Comparison of ENCODE assay signal across 8 cellular contexts in the genomic region with DNA sequence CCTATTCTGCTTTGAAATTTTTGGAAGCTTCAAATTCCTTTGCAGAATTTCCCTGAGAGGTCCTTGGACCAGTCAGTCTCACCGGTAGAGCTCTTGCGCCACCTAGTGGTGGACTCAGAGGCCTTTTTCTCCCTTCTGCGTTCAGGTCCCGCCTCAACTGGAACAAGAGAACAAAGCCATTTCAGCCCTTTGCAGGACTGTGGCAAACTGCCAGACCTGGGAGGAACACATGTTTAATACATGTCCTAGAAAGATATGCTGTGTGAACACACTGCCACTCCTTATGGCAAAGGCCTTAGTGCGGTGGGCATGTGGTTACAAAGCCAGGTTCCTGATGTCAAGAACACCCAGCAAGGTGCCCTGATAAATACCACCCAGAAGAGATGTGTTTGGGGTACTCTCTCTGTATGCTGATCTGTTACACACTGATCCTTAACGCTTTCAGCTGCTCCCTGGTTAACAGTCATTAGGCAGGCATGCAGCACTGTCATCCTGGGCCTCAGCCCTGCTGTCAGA.
DNase-seq lines count a peak whose midpoint lies in the region; ATAC-seq, FAIRE-seq and TF ChIP-seq lines count a peak whose summit lies in the region.

No MANE protein-coding gene starts in this region.

- intact Hi-C loops in Calu3 (cut with micrococcal nuclease; ENCODE audit: unreplicated experiment) (loop anchor here (5.0 kb wide), 2 partner anchors 330 to 630 kb away; a partner anchor contains a TSS), thyroid gland (cut with DNase I) (loop anchor here (10.0 kb wide), 1 partner anchor 648 kb away; no protein-coding TSS in a partner anchor)

- no peaks in the 10 kb centered on the region for H3K36me3 ChIP-seq in thyroid gland

- TF ChIP-seq POLR2A in thyroid gland (IDR thresholded peaks at IDR 0.05), result no peak

- no peaks in the 10 kb centered on the region for H3K36me3 Mint-ChIP-seq in Calu3 (ENCODE audit: insufficient read depth, unreplicated experiment)

- H3K9me3 Mint-ChIP-seq in Calu3 (ENCODE audit: low read depth, unreplicated experiment), result no peaks in the 10 kb centered on the region

- H3K4me3 Mint-ChIP-seq in Calu3 (ENCODE audit: low read depth, unreplicated experiment), result no peak overlapping the region

- DNase-seq in Calu3, result peak; percentile 89
- DNase-seq in Jurkat, Clone E6-1 (ENCODE audit: low read depth, low spot score), result peak; percentile 59
- peak; percentile 42 for DNase-seq in RCC 7860 (ENCODE audit: low spot score)
- peak; percentile 62 for DNase-seq in activated T-helper 1 cell treated with Interleukin-2 at 50 U/mL for 16 hours (ENCODE audit: low read depth)
- peak; percentile 91 for DNase-seq in fibroblast of pulmonary artery (ENCODE audit: low read depth)
- DNase-seq in occipital lobe (lab: John Stamatoyannopoulos, UW), result peak; percentile 74
- peak; percentile 76 to 85 for DNase-seq in thyroid gland

- peaks cover 8% of the 10 kb centered on the region for H3K4me1 Mint-ChIP-seq in Calu3 (ENCODE audit: low read depth, unreplicated experiment)

- peaks cover 30% of the 10 kb centered on the region for H3K27me3 Mint-ChIP-seq in Calu3 (ENCODE audit: unreplicated experiment)

- H3K4me1 ChIP-seq in thyroid gland, result no peaks in the 10 kb centered on the region

- no peaks in the 10 kb centered on the region for H3K9me3 ChIP-seq in thyroid gland

- peak; percentile 5 for FAIRE-seq in RCC 7860 (lab: Jason Lieb, UNC)

- no peak overlapping the region for H3K27ac ChIP-seq in thyroid gland

- BruUV-seq in Calu3 (replicated peaks; lab: Mats Ljungman, UMichigan), result no TSS peak

- peak; percentile 77 for ATAC-seq in GM21367 (IDR thresholded peaks at IDR 0.05; ENCODE audit: unreplicated experiment)

- H3K27ac Mint-ChIP-seq in Calu3 (ENCODE audit: unreplicated experiment), result no peak overlapping the region

- TF ChIP-seq CTCF in Calu3 (IDR thresholded peaks at IDR 0.05; ENCODE audit: unreplicated experiment) (peak; percentile 86), fibroblast of pulmonary artery (IDR thresholded peaks at IDR 0.05; ENCODE audit: low read length, missing control alignments) (peak; percentile 96), thyroid gland (IDR thresholded peaks at IDR 0.05) (peak; percentile 69 to 93 (median 82))

- CTCF ChIA-PET in Calu3 (lab: Charles Lee), result interaction anchor here (0.8 to 1.6 kb wide), 10 partner anchors 10 to 345 kb away, joined by 3 to 6 read pairs (median 4); no protein-coding TSS in a partner anchor

- 19 to 22% methylated on average over 6 of the region's 6 CpGs for WGBS in thyroid gland, 2 donors

- H3K4me3 ChIP-seq in Jurkat, Clone E6-1 (ENCODE audit: low read length), result no peak overlapping the region
- H3K4me3 ChIP-seq in fibroblast of pulmonary artery (replicated peaks; ENCODE audit: low read depth, low read length) (no peak overlapping the region), thyroid gland (replicated peaks in 1 of 3) (no peak overlapping the region)

- H3K27me3 ChIP-seq in thyroid gland, result no peaks in the 10 kb centered on the region
